In genomic region chr20:63105211-63106107, GRCh38 we compare ENCODE assay signal across 19 cellular contexts.
A peak's percentile ranks its signal among the peaks of the same experiment; 100 is the strongest.
DNase-seq lines count a peak whose midpoint lies in the region; ATAC-seq and TF ChIP-seq lines count a peak whose summit lies in the region.
"Had no signal": no experiment of that assay in that cellular context is flagged by ENCODE, and none has a peak within 500 bp of the region (broad histone marks: within the 10 kb centered on the region; RNA-seq: fewer than 3 reads in every experiment).

No MANE protein-coding gene starts in this region.

- DNase-seq in right cardiac atrium: peak; percentile 10 to 39 (median 12)
- no peak for DNase-seq in cardiac septum (ENCODE audit: low spot score)
- no peak for DNase-seq in T-helper 17 cell
- peak; percentile 64 for DNase-seq in osteoblast (ENCODE audit: insufficient read length, low spot score, missing footprints)
- no peak for DNase-seq in cerebellar nuclear complex (lab: John Stamatoyannopoulos, UW)
- DNase-seq in NCI-H226: no peak
- no peak for DNase-seq in MV-4-11 (lab: John Stamatoyannopoulos, UW)
- DNase-seq: CD8-positive, alpha-beta T cell; DMS153; Kasumi-1; NCI-H1417; NCI-H187; NCI-H2107; NCI-H510A treated with DMSO at 0.1 percent for 48 hours; NCI-H748 treated with DMSO at 0.1 percent for 48 hours had no signal

- WGBS in right cardiac atrium: 79% methylated on average over 32 of the region's 32 CpGs

- intact Hi-C loops in right cardiac atrium (cut with DNase I): no loop called here
- intact Hi-C loops in cardiac septum (cut with DNase I): no loop called here

- H3K36me3 Mint-ChIP-seq in T-helper 17 cell (ENCODE audit: low read depth): no peaks in the 10 kb centered on the region

- H3K27me3 ChIP-seq in right cardiac atrium (ENCODE audit: control insufficient read depth, insufficient read depth): no peaks in the 10 kb centered on the region
- H3K27me3 ChIP-seq in osteoblast (ENCODE audit: insufficient read depth, low read length): peaks cover 8% of the 10 kb centered on the region

- no peak overlapping the region for H2AFZ ChIP-seq in osteoblast (ENCODE audit: low read length)
- H2AFZ ChIP-seq: GM23338 had no signal

- no peaks in the 10 kb centered on the region for H3K4me1 ChIP-seq in right cardiac atrium (ENCODE audit: control insufficient read depth, insufficient read depth, low read length)
- H3K4me1 ChIP-seq in osteoblast (ENCODE audit: insufficient read depth, low read length): peaks cover 2% of the 10 kb centered on the region
- H3K4me1 ChIP-seq: BE2C, HAP-1 had no signal

- H3K79me2 ChIP-seq in osteoblast (ENCODE audit: insufficient read depth, low read length): no peaks in the 10 kb centered on the region

- H4K20me1 ChIP-seq in osteoblast (ENCODE audit: insufficient read depth, low read length): no peaks in the 10 kb centered on the region

- H3K36me3 ChIP-seq in osteoblast (ENCODE audit: insufficient read depth, low read length): no peaks in the 10 kb centered on the region
- H3K36me3 ChIP-seq: BE2C, HAP-1 had no signal

- H3K9me3 ChIP-seq in right cardiac atrium (ENCODE audit: control insufficient read depth, low read length) (no peaks in the 10 kb centered on the region), T-helper 17 cell (ENCODE audit: control insufficient read depth, low read length, poor library complexity, severe bottlenecking) (no peaks in the 10 kb centered on the region), osteoblast (ENCODE audit: low read depth, low read length) (no peaks in the 10 kb centered on the region)
- H3K9me3 ChIP-seq: HAP-1 had no signal

- H3K4me3 Mint-ChIP-seq in T-helper 17 cell: peak overlapping the region; percentile 9
- H3K4me3 Mint-ChIP-seq: CD8-positive, alpha-beta T cell; GM23338 had no signal

- TF ChIP-seq CTCF in osteoblast (IDR thresholded peaks at IDR 0.05; ENCODE audit: extremely low read depth, low read depth, low read length): no peak

- H3K27me3 Mint-ChIP-seq in T-helper 17 cell: no peaks in the 10 kb centered on the region

- ATAC-seq in right cardiac atrium (no peak), T-helper 17 cell (no peak)
- ATAC-seq: CD8-positive, alpha-beta T cell; GM23338; Panc1 had no signal

- no peak overlapping the region for H3K27ac Mint-ChIP-seq in T-helper 17 cell
- H3K27ac Mint-ChIP-seq: CD8-positive, alpha-beta T cell; GM23338 had no signal

- H3K4me1 Mint-ChIP-seq in T-helper 17 cell: peaks cover 2% of the 10 kb centered on the region

- no peak overlapping the region for H3K4me3 ChIP-seq in right cardiac atrium (ENCODE audit: low read length)
- H3K4me3 ChIP-seq in osteoblast (ENCODE audit: insufficient read depth, low read length): no peak overlapping the region
- H3K4me3 ChIP-seq: GM23338, HAP-1 had no signal

- H3K4me2 ChIP-seq in osteoblast (ENCODE audit: insufficient read depth, low read length): no peak overlapping the region
- H3K4me2 ChIP-seq: GM23338 had no signal

- no peak overlapping the region for H3K27ac ChIP-seq in right cardiac atrium (ENCODE audit: low read length)
- H3K27ac ChIP-seq in osteoblast (ENCODE audit: low read depth, low read length): no peak overlapping the region

Comparison
In these comparisons a context has a peak if more than half of its experiments do, and no peak if none do; other contexts are left out.
1. DNase-seq: peak in right cardiac atrium (3 of 3) and osteoblast (single experiment); none in cardiac septum (single experiment), T-helper 17 cell (0 of 3), cerebellar nuclear complex (0 of 2), NCI-H226 (single experiment) and MV-4-11 (single experiment).